ENCODE assay signal across 8 cellular contexts in the genomic region with DNA sequence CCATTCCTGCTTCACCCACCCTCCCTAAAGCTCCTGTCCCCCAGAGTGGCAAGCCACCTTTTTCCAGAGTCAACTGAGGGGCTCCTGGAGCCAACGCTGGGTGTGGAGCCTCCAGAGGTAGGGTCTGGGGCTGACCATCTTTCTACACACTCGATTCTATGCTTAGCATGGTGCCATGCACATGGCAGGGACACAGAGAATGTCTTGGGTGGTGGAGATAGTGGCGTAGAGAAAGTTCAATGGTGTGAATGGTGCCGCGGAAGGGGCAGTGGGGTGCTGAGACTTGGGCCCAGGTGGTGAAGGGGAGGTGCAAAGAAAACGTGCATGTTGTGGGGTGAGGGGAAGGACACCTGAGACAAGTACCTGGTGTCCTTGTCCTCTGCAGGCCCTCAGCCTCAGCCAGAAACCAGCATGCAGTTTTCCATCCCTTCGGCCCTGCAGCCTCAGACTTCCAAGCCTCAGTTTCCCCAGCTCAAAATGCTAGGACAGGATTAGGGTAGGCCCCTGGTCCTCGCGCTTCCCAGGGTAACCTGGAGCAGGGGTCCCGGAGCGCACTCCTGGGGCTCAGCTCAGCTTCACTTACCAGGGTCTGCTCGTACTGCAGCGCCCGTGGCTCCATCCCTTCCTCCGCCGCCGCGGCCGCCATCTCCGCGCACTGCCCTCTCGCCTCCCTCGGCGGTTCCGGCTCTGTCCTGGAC. TPM values are rescaled to one million over a fixed set of nuclear protein-coding genes. Genes with fewer than 3 reads are reported as not detected.
DNase-seq lines count a peak whose midpoint lies in the region; ATAC-seq and TF ChIP-seq lines count a peak whose summit lies in the region.

No MANE protein-coding gene starts in this region.

- H3K9me3 ChIP-seq in ectodermal cell (ENCODE audit: control insufficient read depth, low read length) = no peaks in the 10 kb centered on the region

- 6 to 7% methylated on average over 25 of the region's 25 CpGs for WGBS in ectodermal cell, 2 experiments

- H3K9me3 Mint-ChIP-seq in neural crest cell = no peaks in the 10 kb centered on the region

- peaks cover 2% of the 10 kb centered on the region for H3K27me3 Mint-ChIP-seq in neural crest cell (ENCODE audit: low read depth)

- ATAC-seq in HG03045 (IDR thresholded peaks at IDR 0.05; ENCODE audit: unreplicated experiment) = no peak

- peak overlapping the region; percentile 92 for H3K4me3 Mint-ChIP-seq in neural crest cell

- peaks cover 4% of the 10 kb centered on the region for H3K36me3 Mint-ChIP-seq in neural crest cell (ENCODE audit: low read depth)

- peak; percentile 53 for DNase-seq in NCI-H82 (lab: John Stamatoyannopoulos, UW)
- DNase-seq in NCI-H82 treated with DMSO at 0.1 percent for 48 hours (lab: John Stamatoyannopoulos, UW; ENCODE audit: unreplicated experiment) = no peak
- DNase-seq in NAMALWA (ENCODE audit: low spot score) = peak; percentile 32
- no peak for DNase-seq in neural crest cell (ENCODE audit: low read depth, low spot score)
- no peak for DNase-seq in putamen (ENCODE audit: low spot score)
- no peak for DNase-seq in activated CD4-positive, alpha-beta T cell treated with anti-CD3 and anti-CD28 coated beads, Interleukin-2, amount 50 U/mL, for 48 hours

- peaks cover 14% of the 10 kb centered on the region for H3K4me1 ChIP-seq in ectodermal cell (ENCODE audit: control insufficient read depth, insufficient read depth, low read length)

- H3K27ac Mint-ChIP-seq in neural crest cell (ENCODE audit: unreplicated experiment) = no peak overlapping the region

- H3K4me1 Mint-ChIP-seq in neural crest cell = peaks cover 35% of the 10 kb centered on the region

- H3K27ac ChIP-seq in ectodermal cell (ENCODE audit: insufficient read depth, low read depth, low read length, poor library complexity, severe bottlenecking) = no peak overlapping the region

- peak overlapping the region; percentile 86 for H3K4me3 ChIP-seq in ectodermal cell (ENCODE audit: insufficient read depth, low read depth, low read length)

- H3K27me3 ChIP-seq in ectodermal cell (ENCODE audit: control insufficient read depth, insufficient read depth, low read length, poor library complexity, severe bottlenecking) = no peaks in the 10 kb centered on the region

- TF ChIP-seq CTCF in neural crest cell (conservative IDR thresholded peaks at IDR 0.05) = no peak

- H3K36me3 ChIP-seq in ectodermal cell (ENCODE audit: control insufficient read depth, insufficient read depth, low read length) = peaks cover 29% of the 10 kb centered on the region

RNA-seq across cellular contexts. Expression of a gene that starts 0.4 kb away (rescaled TPM):
- 45.1 TPM for polyA plus RNA-seq in ectodermal cell (2013, experiment 1 of 4)
- polyA plus RNA-seq in ectodermal cell (2013, experiment 2 of 4) = 48.2 TPM
- 40.2 TPM for polyA plus RNA-seq in ectodermal cell (2013, experiment 3 of 4)
- 44.0 TPM for polyA plus RNA-seq in ectodermal cell (2013, experiment 4 of 4)
- total RNA-seq in neural crest cell = 23.6 and 27.8 TPM in 2 replicates

RNA-seq across cellular contexts. Expression of a gene that starts 0.5 kb away (rescaled TPM):
- polyA plus RNA-seq in ectodermal cell (2013, experiment 1 of 4) = 116 TPM
- polyA plus RNA-seq in ectodermal cell (2013, experiment 2 of 4) = 121 TPM
- polyA plus RNA-seq in ectodermal cell (2013, experiment 3 of 4) = 105 TPM
- 123 TPM for polyA plus RNA-seq in ectodermal cell (2013, experiment 4 of 4)
- total RNA-seq in neural crest cell = 94.5 and 98.9 TPM in 2 replicates

RNA-seq across cellular contexts. Expression of a gene that starts 17.0 kb away (rescaled TPM):
- polyA plus RNA-seq in ectodermal cell (2013, experiment 1 of 4) = 3.0 TPM
- 3.0 TPM for polyA plus RNA-seq in ectodermal cell (2013, experiment 2 of 4)
- polyA plus RNA-seq in ectodermal cell (2013, experiment 3 of 4) = 1.6 TPM
- 1.5 TPM for polyA plus RNA-seq in ectodermal cell (2013, experiment 4 of 4)
- 0.55 and 0.98 TPM in 2 replicates for total RNA-seq in neural crest cell

RNA-seq across cellular contexts. Expression of a gene that starts 18.9 kb away (rescaled TPM):
- polyA plus RNA-seq in ectodermal cell (2013, experiment 1 of 4) = 9.1 TPM
- 8.6 TPM for polyA plus RNA-seq in ectodermal cell (2013, experiment 2 of 4)
- polyA plus RNA-seq in ectodermal cell (2013, experiment 3 of 4) = 9.9 TPM
- 12.7 TPM for polyA plus RNA-seq in ectodermal cell (2013, experiment 4 of 4)
- 3.2 and 4.0 TPM in 2 replicates for total RNA-seq in neural crest cell

RNA-seq across cellular contexts. Expression of a gene that starts 23.6 kb away (rescaled TPM):
- polyA plus RNA-seq in ectodermal cell (2013, experiment 1 of 4) = 25.5 TPM
- polyA plus RNA-seq in ectodermal cell (2013, experiment 2 of 4) = 24.2 TPM
- polyA plus RNA-seq in ectodermal cell (2013, experiment 3 of 4) = 20.9 TPM
- polyA plus RNA-seq in ectodermal cell (2013, experiment 4 of 4) = 21.4 TPM
- total RNA-seq in neural crest cell = 17.4 and 19.7 TPM in 2 replicates

Comparison
In these comparisons a context has a peak if more than half of its experiments do, and no peak if none do; other contexts are left out.
1. DNase-seq: peak in NCI-H82 (single experiment) and NAMALWA (single experiment); none in NCI-H82 treated with DMSO at 0.1 percent for 48 hours (single experiment), neural crest cell (single experiment), putamen (single experiment) and activated CD4-positive, alpha-beta T cell treated with anti-CD3 and anti-CD28 coated beads, Interleukin-2, amount 50 U/mL, for 48 hours (0 of 2).